Comparison of ENCODE assay signal across 9 cellular contexts in the genomic region with DNA sequence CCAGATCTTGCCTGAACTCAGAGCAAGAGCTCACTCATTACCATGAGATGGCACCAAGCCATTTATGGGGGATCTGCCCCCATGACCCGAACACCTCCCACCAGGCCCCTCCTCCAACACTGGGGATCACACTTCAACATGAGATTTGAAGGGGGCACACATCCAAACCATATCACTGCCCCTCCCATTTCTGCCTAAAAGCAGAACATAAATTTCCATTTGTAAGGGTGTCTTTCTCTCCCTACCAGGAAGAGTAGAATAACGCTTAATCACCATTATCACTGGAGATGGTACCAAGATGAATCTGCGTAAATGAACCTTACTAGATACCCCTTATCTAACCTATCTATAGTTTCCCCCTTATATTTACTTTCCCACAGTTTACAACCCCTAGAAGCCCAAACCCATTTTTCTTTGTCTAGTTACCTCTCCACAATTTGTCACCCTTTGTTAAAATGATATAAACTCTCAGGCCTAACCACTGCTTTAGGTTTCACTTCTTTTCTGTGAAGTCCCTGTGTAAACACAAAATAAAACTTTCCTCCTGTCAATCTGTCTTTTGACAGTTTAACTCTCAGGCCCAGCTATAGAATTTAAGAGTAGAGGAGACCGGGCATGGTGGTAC. TPM values are rescaled to one million over a fixed set of nuclear protein-coding genes. Genes with fewer than 3 reads are reported as not detected.
DNase-seq lines count a peak whose midpoint lies in the region; ATAC-seq, FAIRE-seq and TF ChIP-seq lines count a peak whose summit lies in the region.
"Had no signal": no experiment of that assay in that cellular context is flagged by ENCODE, and none has a peak within 500 bp of the region (broad histone marks: within the 10 kb centered on the region; RNA-seq: fewer than 3 reads in every experiment).

No MANE protein-coding gene starts in this region.

- in situ Hi-C loops in K562 (cut with MboI) (no loop called here), gastrocnemius medialis (cut with MboI; ENCODE audit: low sequenced_read_pairs in 4 of 4) (no loop called here)

- H3K27ac ChIP-seq in K562 (ENCODE audit: extremely low read depth, low read depth, low read length): peak overlapping the region; percentile 35; the same call in 1 of the 3 replicates
- H3K27ac ChIP-seq in neutrophil: peak overlapping the region; percentile 90
- no peak overlapping the region for H3K27ac ChIP-seq in gastrocnemius medialis

- WGBS in K562 (ENCODE audit: insufficient coverage, low coverage, missing lambda C conversion rate): 46% methylated on average over 3 of the region's 4 CpGs

- H3K36me3 ChIP-seq in K562 (ENCODE audit: control insufficient read depth, insufficient read depth, low read length): no peaks in the 10 kb centered on the region
- no peaks in the 10 kb centered on the region for H3K36me3 ChIP-seq in neutrophil
- H3K36me3 ChIP-seq in gastrocnemius medialis: no peaks in the 10 kb centered on the region

- POLR2A ChIA-PET in K562 (lab: Yijun Ruan, JAX): no interaction called here

- TF ChIP-seq CTCF in K562 (IDR thresholded peaks at IDR 0.05 in 2 of 3, conservative IDR thresholded peaks at IDR 0.05 in 1 of 3; ENCODE audit: insufficient read depth in 2 of 3, low read depth in 1 of 3, low read length in 3 of 3) (no peak), neutrophil (IDR thresholded peaks at IDR 0.05) (no peak), gastrocnemius medialis (IDR thresholded peaks at IDR 0.05 in 4 of 5, conservative IDR thresholded peaks at IDR 0.05 in 1 of 5) (no peak)

- H2AFZ ChIP-seq in K562 (ENCODE audit: low read depth, low read length): no peak overlapping the region

- TF ChIP-seq RAD21 in K562 (CRISPR knock-in tag; conservative IDR thresholded peaks at IDR 0.05 in 1 of 2, IDR thresholded peaks at IDR 0.05 in 1 of 2): no peak

- TF ChIP-seq EP300 in K562 (IDR thresholded peaks at IDR 0.05; ENCODE audit: low read length): no peak

- CTCF ChIA-PET in K562 (lab: Yijun Ruan, JAX; ENCODE audit: low intra/inter-chr PET ratio): no interaction called here

- ATAC-seq in K562: no peak
- no peak for ATAC-seq in gastrocnemius medialis
- ATAC-seq in HG03280 (IDR thresholded peaks at IDR 0.05; ENCODE audit: unreplicated experiment): no peak
- ATAC-seq: activated CD4-positive, alpha-beta T cell treated with anti-CD3 and anti-CD28 coated beads for 36 hours had no signal

- no peaks in the 10 kb centered on the region for H3K9me3 ChIP-seq in K562 (replicated peaks; ENCODE audit: control insufficient read depth, insufficient read depth, low read depth, low read length)
- no peaks in the 10 kb centered on the region for H3K9me3 ChIP-seq in neutrophil
- no peaks in the 10 kb centered on the region for H3K9me3 ChIP-seq in gastrocnemius medialis

- H3K4me1 ChIP-seq in K562 (replicated peaks in 1 of 2; ENCODE audit: control insufficient read depth in 2 of 2, insufficient read depth in 2 of 2, low read length in 2 of 2): peaks cover 9 to 14% of the 10 kb centered on the region in 2 experiments
- peaks cover 55 to 64% of the 10 kb centered on the region in 2 experiments for H3K4me1 ChIP-seq in neutrophil (ENCODE audit: control insufficient read depth in 1 of 2, insufficient read depth in 1 of 2, low read depth in 1 of 2, low read length in 1 of 2)
- H3K4me1 ChIP-seq in gastrocnemius medialis: peaks cover 8 to 11% of the 10 kb centered on the region in 2 donors

- no TSS peak for BruUV-seq in K562 (replicated peaks; lab: Mats Ljungman, UMichigan)

- H3K4me3 ChIP-seq in K562: no peak overlapping the region
- peak overlapping the region in 1 of 2 experiments; percentile 17 for H3K4me3 ChIP-seq in neutrophil (ENCODE audit: low read depth in 1 of 2, low read length in 1 of 2)
- H3K4me3 ChIP-seq in gastrocnemius medialis: no peak overlapping the region

- H4K20me1 ChIP-seq in K562 (replicated peaks; ENCODE audit: control insufficient read depth, insufficient read depth, low read length): no peaks in the 10 kb centered on the region

- FAIRE-seq in GM12891 (lab: Jason Lieb, UNC): peak; percentile 66
- no peak for FAIRE-seq in K562 (lab: Jason Lieb, UNC)

- no peaks in the 10 kb centered on the region for H3K9me1 ChIP-seq in K562 (ENCODE audit: control insufficient read depth, insufficient read depth, low read length)

- TF ChIP-seq POLR2A in GM12891 (IDR thresholded peaks at IDR 0.05; ENCODE audit: low read depth, low read length): no peak
- TF ChIP-seq POLR2A in K562 (conservative IDR thresholded peaks at IDR 0.05): no peak
- no peak for TF ChIP-seq POLR2A in gastrocnemius medialis (IDR thresholded peaks at IDR 0.05)

- no peak overlapping the region for H3K9ac ChIP-seq in K562 (ENCODE audit: insufficient read depth in 1 of 2, low read depth in 2 of 2, low read length in 2 of 2)

- intact Hi-C loops in K562 (cut with micrococcal nuclease) (no loop called here), gastrocnemius medialis (cut with DNase I; ENCODE audit: low total_unique reads) (no loop called here)

- H3K4me2 ChIP-seq in K562 (ENCODE audit: insufficient read depth, low read length): no peak overlapping the region; the same call in 1 of the 2 replicates

- no peak for DNase-seq in GM12891 (ENCODE audit: insufficient read length, low spot score)
- peak; percentile 48 for DNase-seq in MV-4-11 (lab: John Stamatoyannopoulos, UW)
- DNase-seq in K562 (ENCODE audit: extremely low read depth in 1 of 4, low spot score in 3 of 4): no peak
- no peak for DNase-seq in gastrocnemius medialis
- no peak for DNase-seq in NCI-H146 (lab: John Stamatoyannopoulos, UW)
- no peak for DNase-seq in stimulated activated CD4-positive, alpha-beta T cell treated with anti-CD3 and anti-CD28 coated beads, Interleukin-12 subunit alpha, Interleukin-12 subunit beta, amount 100 ng/mL, for 4 hours

- H3K27me3 ChIP-seq in K562 (ENCODE audit: control insufficient read depth in 2 of 2, insufficient read depth in 2 of 2, low read length in 2 of 2): no peaks in the 10 kb centered on the region
- H3K27me3 ChIP-seq in neutrophil: no peaks in the 10 kb centered on the region
- H3K27me3 ChIP-seq in gastrocnemius medialis: no peaks in the 10 kb centered on the region

- H3K79me2 ChIP-seq in K562 (ENCODE audit: control insufficient read depth, insufficient read depth, low read length): no peaks in the 10 kb centered on the region

RNA-seq across cellular contexts. Expression of a gene that starts 38.7 kb away (rescaled TPM):
- 75.8 TPM for polyA plus RNA-seq in GM12891 (2012; ENCODE audit: low read depth, missing spikeins)
- 22.6 and 31.4 TPM in 2 replicates for total RNA-seq in K562 (2011; cell fraction: chromatin; rRNA removed; ENCODE audit: low replicate concordance)
- total RNA-seq in K562 (2011; cell fraction: nucleolus; rRNA removed): 19.6 and 20.3 TPM in 2 replicates
- 42.7 and 76.0 TPM in 2 replicates for total RNA-seq in K562 (2011; cell fraction: nucleoplasm; rRNA removed)
- total RNA-seq in K562 (2014; rRNA removed) (73.4 and 76.2 TPM in 2 replicates), K562 (2014; rRNA removed; fragmentation: Illumina TruSeq; extraction: Trizol) (62.3 and 68.0 TPM in 2 replicates), K562 (2015; rRNA removed; fragmentation: Illumina TruSeq; extraction: Trizol) (61.5 and 67.1 TPM in 2 replicates), K562 (2021) (50.7 and 53.8 TPM in 2 replicates), gastrocnemius medialis (10 to 100 TPM; 59.6 to 87.5 (median 76.3) TPM)
- polyA plus RNA-seq in K562 (2011; rRNA removed) (86.1 and 102 TPM in 2 replicates), K562 (2014; fragmentation: Illumina TruSeq; extraction: Trizol) (80.3 and 82.7 TPM in 2 replicates), K562 (2014; fragmentation: Nextera tagmentation; extraction: Ambion mirVana) (10 to 100 TPM; 21.8 to 30.7 TPM), K562 (2014; rRNA removed) (71.1 and 104 TPM in 2 replicates)
- polyA plus RNA-seq in K562 (2011; cell fraction: cytosol; rRNA removed): 69.4 and 114 TPM in 2 replicates
- 32.8 and 53.9 TPM in 2 replicates for polyA plus RNA-seq in K562 (2011; cell fraction: nucleus; rRNA removed)
- 64.6 and 69.2 TPM in 2 replicates for polyA plus RNA-seq in K562 (2012)
- 34.2 and 44.7 TPM in 2 replicates for polyA minus RNA-seq in K562 (2011; rRNA and poly(A)+ RNA removed)
- polyA minus RNA-seq in K562 (2011; cell fraction: cytosol; rRNA and poly(A)+ RNA removed): 22.7 and 31.1 TPM in 2 replicates
- 7.5 and 15.0 TPM in 2 replicates for polyA minus RNA-seq in K562 (2011; cell fraction: nucleus; rRNA and poly(A)+ RNA removed)

RNA-seq across cellular contexts. Expression of a gene that starts 45.6 kb away (rescaled TPM):
- 269 TPM for polyA plus RNA-seq in GM12891 (2012; ENCODE audit: low read depth, missing spikeins)
- total RNA-seq in K562 (2011; cell fraction: chromatin; rRNA removed; ENCODE audit: low replicate concordance): 32.9 and 36.9 TPM in 2 replicates
- total RNA-seq in K562 (2011; cell fraction: nucleolus; rRNA removed): 46.0 and 52.1 TPM in 2 replicates
- 33.4 and 36.0 TPM in 2 replicates for total RNA-seq in K562 (2011; cell fraction: nucleoplasm; rRNA removed)
- total RNA-seq in K562 (2014; rRNA removed): 213 and 229 TPM in 2 replicates
- total RNA-seq in K562 (2014; rRNA removed; fragmentation: Illumina TruSeq; extraction: Trizol): 291 and 319 TPM in 2 replicates
- total RNA-seq in K562 (2015; rRNA removed; fragmentation: Illumina TruSeq; extraction: Trizol): 283 and 298 TPM in 2 replicates
- 227 and 251 TPM in 2 replicates for total RNA-seq in K562 (2021)
- polyA plus RNA-seq in K562 (2011; rRNA removed): 298 and 318 TPM in 2 replicates
- polyA plus RNA-seq in K562 (2011; cell fraction: cytosol; rRNA removed): 450 and 565 TPM in 2 replicates
- polyA plus RNA-seq in K562 (2011; cell fraction: nucleus; rRNA removed): 86.9 and 141 TPM in 2 replicates
- polyA plus RNA-seq in K562 (2012): 224 and 242 TPM in 2 replicates
- 254 and 287 TPM in 2 replicates for polyA plus RNA-seq in K562 (2014; fragmentation: Illumina TruSeq; extraction: Trizol)
- 100 to 1,000 TPM; 352 to 390 TPM for polyA plus RNA-seq in K562 (2014; fragmentation: Nextera tagmentation; extraction: Ambion mirVana)
- 286 and 294 TPM in 2 replicates for polyA plus RNA-seq in K562 (2014; rRNA removed)
- 272 and 279 TPM in 2 replicates for polyA minus RNA-seq in K562 (2011; rRNA and poly(A)+ RNA removed)
- 236 and 281 TPM in 2 replicates for polyA minus RNA-seq in K562 (2011; cell fraction: cytosol; rRNA and poly(A)+ RNA removed)
- polyA minus RNA-seq in K562 (2011; cell fraction: nucleus; rRNA and poly(A)+ RNA removed): 36.2 and 75.8 TPM in 2 replicates
- 10 to 100 TPM; 19.1 to 40.0 (median 25.4) TPM for total RNA-seq in gastrocnemius medialis

RNA-seq across cellular contexts. Expression of a gene that starts 52.6 kb away (rescaled TPM):
- 5.9 TPM for polyA plus RNA-seq in GM12891 (2012; ENCODE audit: low read depth, missing spikeins)
- 41.3 and 44.5 TPM in 2 replicates for total RNA-seq in K562 (2011; cell fraction: chromatin; rRNA removed; ENCODE audit: low replicate concordance)
- total RNA-seq in K562 (2011; cell fraction: nucleolus; rRNA removed): 19.3 and 21.8 TPM in 2 replicates
- 30.9 and 45.0 TPM in 2 replicates for total RNA-seq in K562 (2011; cell fraction: nucleoplasm; rRNA removed)
- total RNA-seq in K562 (2014; rRNA removed): 6.2 and 6.4 TPM in 2 replicates
- total RNA-seq in K562 (2014; rRNA removed; fragmentation: Illumina TruSeq; extraction: Trizol): 13.6 and 15.5 TPM in 2 replicates
- total RNA-seq in K562 (2015; rRNA removed; fragmentation: Illumina TruSeq; extraction: Trizol): 10.5 TPM in 2 replicates
- 20.3 and 21.8 TPM in 2 replicates for total RNA-seq in K562 (2021)
- polyA plus RNA-seq in K562 (2011; rRNA removed): 46.4 and 57.7 TPM in 2 replicates
- polyA plus RNA-seq in K562 (2011; cell fraction: cytosol; rRNA removed): 16.8 and 46.9 TPM in 2 replicates
- 36.9 and 101 TPM in 2 replicates for polyA plus RNA-seq in K562 (2011; cell fraction: nucleus; rRNA removed)
- 7.8 and 9.2 TPM in 2 replicates for polyA plus RNA-seq in K562 (2012)
- 15.5 and 19.0 TPM in 2 replicates for polyA plus RNA-seq in K562 (2014; fragmentation: Illumina TruSeq; extraction: Trizol)
- polyA plus RNA-seq in K562 (2014; fragmentation: Nextera tagmentation; extraction: Ambion mirVana): 10 to 100 TPM in 1 of 2 experiments, 1 to 10 TPM in 1; 8.7 to 12.2 TPM
- 8.2 and 11.7 TPM in 2 replicates for polyA plus RNA-seq in K562 (2014; rRNA removed)
- 36.8 and 50.8 TPM in 2 replicates for polyA minus RNA-seq in K562 (2011; rRNA and poly(A)+ RNA removed)
- 8.2 and 9.3 TPM in 2 replicates for polyA minus RNA-seq in K562 (2011; cell fraction: cytosol; rRNA and poly(A)+ RNA removed)
- polyA minus RNA-seq in K562 (2011; cell fraction: nucleus; rRNA and poly(A)+ RNA removed): 7.0 and 17.4 TPM in 2 replicates
- total RNA-seq in gastrocnemius medialis: 10 to 100 TPM in 3 of 4 donors, 1 to 10 TPM in 1; 9.0 to 18.5 (median 14.5) TPM

Comparison
In these comparisons a context has a peak if more than half of its experiments do, and no peak if none do; other contexts are left out.
1. H3K27ac ChIP-seq: peak in K562 (single experiment) and neutrophil (single experiment); none in gastrocnemius medialis (0 of 4).